8 cellular contexts compared by ENCODE assay signal in genomic region chr1:167401260-167401873, GRCh38.
DNase-seq lines count a peak whose midpoint lies in the region; ATAC-seq, FAIRE-seq and TF ChIP-seq lines count a peak whose summit lies in the region.

No MANE protein-coding gene starts in this region.

- intact Hi-C loops in endothelial cell of umbilical vein (cut with micrococcal nuclease), result loop anchor here (1.0 kb wide), 2 partner anchors 41 to 133 kb away; no protein-coding TSS in a partner anchor

- H3K9me3 Mint-ChIP-seq in nephron, result no peaks in the 10 kb centered on the region

- H3K4me1 Mint-ChIP-seq in nephron, result peaks cover 8% of the 10 kb centered on the region

- TF ChIP-seq CTCF in D721Med (IDR thresholded peaks at IDR 0.05; ENCODE audit: insufficient read depth, missing control alignments) (peak; percentile 78), endothelial cell of umbilical vein (IDR thresholded peaks at IDR 0.05; ENCODE audit: extremely low read depth in 1 of 2, insufficient read depth in 1 of 2, low read depth in 1 of 2, low read length in 2 of 2) (peak; percentile 42 to 64), nephron (IDR thresholded peaks at IDR 0.05; ENCODE audit: unreplicated experiment in 3 of 3) (peak; percentile 46 to 65 (median 53)), suprapubic skin (IDR thresholded peaks at IDR 0.05) (peak; percentile 24)

- no peak for TF ChIP-seq POLR2A in endothelial cell of umbilical vein (IDR thresholded peaks at IDR 0.05; ENCODE audit: low read depth, low read length)
- no peak for TF ChIP-seq POLR2A in suprapubic skin (IDR thresholded peaks at IDR 0.05)

- DNase-seq in D721Med (ENCODE audit: insufficient read length, low spot score) (no peak), HCEC 1CT (peak; percentile 52), NCI-H446 (lab: John Stamatoyannopoulos, UW) (peak; percentile 11 to 33), endothelial cell of umbilical vein (ENCODE audit: low read depth, low spot score) (peak; percentile 61), suprapubic skin (ENCODE audit: low spot score in 2 of 2) (no peak)
- DNase-seq in activated CD4-positive, alpha-beta T cell treated with anti-CD3 and anti-CD28 coated beads, Interleukin-2, amount 50 U/mL, for 1 hour, result peak; percentile 40

- H2AFZ ChIP-seq in endothelial cell of umbilical vein (ENCODE audit: low read depth, low read length), result no peak overlapping the region

- no peak overlapping the region for H3K27ac Mint-ChIP-seq in nephron

- no peak overlapping the region for H3K9ac ChIP-seq in endothelial cell of umbilical vein (replicated peaks; ENCODE audit: extremely low read depth, insufficient read depth, low read length)

- no peaks in the 10 kb centered on the region for H3K27me3 ChIP-seq in endothelial cell of umbilical vein (ENCODE audit: control insufficient read depth in 2 of 2, insufficient read depth in 2 of 2, low read length in 2 of 2)
- H3K27me3 ChIP-seq in suprapubic skin, result no peaks in the 10 kb centered on the region

- no peaks in the 10 kb centered on the region for H3K9me1 ChIP-seq in endothelial cell of umbilical vein (replicated peaks; ENCODE audit: control insufficient read depth, extremely low read depth, insufficient read depth, low read length)

- H4K20me1 ChIP-seq in endothelial cell of umbilical vein (replicated peaks; ENCODE audit: control insufficient read depth, extremely low read depth, insufficient read depth, low read length), result no peaks in the 10 kb centered on the region

- no peak for ATAC-seq in GM18873 (IDR thresholded peaks at IDR 0.05; ENCODE audit: low FRiP score, unreplicated experiment)

- no peak overlapping the region for H3K4me2 ChIP-seq in endothelial cell of umbilical vein (ENCODE audit: insufficient read depth, low read length)

- POLR2A ChIA-PET in endothelial cell of umbilical vein (lab: Charles Lee), result no interaction called here

- no peaks in the 10 kb centered on the region for H3K79me2 ChIP-seq in endothelial cell of umbilical vein (ENCODE audit: control insufficient read depth, insufficient read depth, low read length)

- dilution Hi-C loops in endothelial cell of umbilical vein (cut with MboI; ENCODE audit: extremely low pct_ligation_motif_present, low sequenced_read_pairs), result no loop called here

- no peaks in the 10 kb centered on the region for H3K27me3 Mint-ChIP-seq in nephron (ENCODE audit: low read depth)

- peaks cover 40% of the 10 kb centered on the region for H3K36me3 Mint-ChIP-seq in nephron (ENCODE audit: low read depth)

- H3K36me3 ChIP-seq in endothelial cell of umbilical vein (ENCODE audit: control insufficient read depth in 2 of 2, extremely low read depth in 1 of 2, insufficient read depth in 2 of 2, low read length in 2 of 2), result no peaks in the 10 kb centered on the region
- peaks cover 49% of the 10 kb centered on the region for H3K36me3 ChIP-seq in suprapubic skin

- WGBS in suprapubic skin, result 64% methylated on average over 8 of the region's 8 CpGs

- H3K4me3 ChIP-seq in endothelial cell of umbilical vein (replicated peaks in 1 of 3; ENCODE audit: insufficient read depth in 1 of 3, low read depth in 1 of 3, low read length in 3 of 3) (no peak overlapping the region), suprapubic skin (no peak overlapping the region)

- FAIRE-seq in D721Med (lab: Jason Lieb, UNC), result peak; percentile 97
- no peak for FAIRE-seq in endothelial cell of umbilical vein (lab: Jason Lieb, UNC)

- BruUV-seq in endothelial cell of umbilical vein (replicated peaks; lab: Mats Ljungman, UMichigan), result no TSS peak

- H3K4me1 ChIP-seq in endothelial cell of umbilical vein (ENCODE audit: control insufficient read depth, extremely low read depth, insufficient read depth, low read length) (peaks cover 15% of the 10 kb centered on the region), suprapubic skin (no peaks in the 10 kb centered on the region)

- no peaks in the 10 kb centered on the region for H3K9me3 ChIP-seq in endothelial cell of umbilical vein (replicated peaks; ENCODE audit: control insufficient read depth, insufficient read depth, low read length)
- no peaks in the 10 kb centered on the region for H3K9me3 ChIP-seq in suprapubic skin

- CTCF ChIA-PET in endothelial cell of umbilical vein (lab: Charles Lee), result interaction anchor here (1.0 to 1.9 kb wide), 4 partner anchors 14 to 181 kb away, joined by 3 to 7 read pairs (median 4); no protein-coding TSS in a partner anchor

- H3K27ac ChIP-seq in endothelial cell of umbilical vein (ENCODE audit: insufficient read depth, low read depth, low read length) (no peak overlapping the region), suprapubic skin (no peak overlapping the region)

- TF ChIP-seq EP300 in suprapubic skin (IDR thresholded peaks at IDR 0.05), result no peak

- H3K4me3 Mint-ChIP-seq in nephron, result no peak overlapping the region

TF ChIP-seq in endothelial cell of umbilical vein, 7 proteins besides CTCF, POLR2A, EP300 and RAD21:
- TF ChIP-seq POLR2AphosphoS5 (IDR thresholded peaks at IDR 0.05; ENCODE audit: insufficient read depth, low read depth, low read length), result no peak
- TF ChIP-seq MAX (IDR thresholded peaks at IDR 0.05; ENCODE audit: insufficient read depth, insufficient read length), result no peak
- TF ChIP-seq MYC (IDR thresholded peaks at IDR 0.05; ENCODE audit: low read depth, low read length), result no peak
- no peak for TF ChIP-seq JUN (IDR thresholded peaks at IDR 0.05; ENCODE audit: borderline replicate concordance, insufficient read depth, insufficient read length, low read depth)
- TF ChIP-seq GATA2 (IDR thresholded peaks at IDR 0.05; ENCODE audit: insufficient read depth, insufficient read length, low read depth, low read length), result no peak
- no peak for TF ChIP-seq FOS (IDR thresholded peaks at IDR 0.05; ENCODE audit: borderline replicate concordance, insufficient read depth, low read length)

Comparison
In these comparisons a context has a peak if more than half of its experiments do, and no peak if none do; other contexts are left out.
1. DNase-seq: peak in HCEC 1CT (single experiment), NCI-H446 (2 of 2), activated CD4-positive, alpha-beta T cell treated with anti-CD3 and anti-CD28 coated beads, Interleukin-2, amount 50 U/mL, for 1 hour (single experiment) and endothelial cell of umbilical vein (single experiment); none in D721Med (single experiment) and suprapubic skin (0 of 2).
2. CTCF ChIP-seq: peak in every context shown above with its lines; median percentile 78 in D721Med; 53 in endothelial cell of umbilical vein; 53 in nephron; 24 in suprapubic skin.